14 cellular contexts compared by ENCODE assay signal in the genomic region with DNA sequence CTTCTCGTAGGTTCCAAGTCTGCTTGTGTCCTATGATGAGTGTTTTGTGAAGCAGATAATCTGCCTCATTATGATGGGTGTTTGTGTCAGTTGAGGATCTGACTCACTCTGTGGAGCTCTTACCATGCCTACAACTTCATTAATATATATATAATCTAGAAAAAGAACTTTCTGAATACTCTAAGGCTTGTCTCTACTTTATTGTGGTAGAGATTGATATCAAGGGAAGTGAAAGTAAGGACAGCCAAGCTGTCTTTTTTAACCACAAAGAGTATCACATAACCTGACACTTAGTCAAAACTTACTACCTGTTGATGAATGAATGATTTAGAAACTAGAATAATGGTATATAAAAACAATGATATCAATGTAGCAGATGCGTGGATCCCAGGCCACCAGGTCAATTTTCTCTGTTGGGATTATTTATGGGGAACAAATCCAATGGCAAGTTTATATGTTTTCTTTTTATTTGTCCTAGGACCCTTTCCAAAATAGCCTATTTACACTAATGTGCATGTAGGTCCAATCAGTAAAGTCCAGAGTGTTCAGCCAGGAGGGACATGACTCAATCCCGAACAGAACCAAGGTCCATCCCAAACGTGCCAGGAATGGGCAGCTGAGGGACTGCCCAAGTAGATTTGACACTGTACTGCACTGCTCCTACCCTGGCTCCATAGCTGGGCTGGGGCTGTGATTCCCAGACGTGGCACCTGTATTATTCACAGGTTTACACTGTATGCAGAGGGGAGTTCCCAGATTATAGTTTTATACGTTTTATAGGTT.
DNase-seq lines count a peak whose midpoint lies in the region; ATAC-seq and TF ChIP-seq lines count a peak whose summit lies in the region.
"Had no signal": no experiment of that assay in that cellular context is flagged by ENCODE, and none has a peak within 500 bp of the region (broad histone marks: within the 10 kb centered on the region; RNA-seq: fewer than 3 reads in every experiment).

No MANE protein-coding gene starts in this region.

- H3K27me3 Mint-ChIP-seq in activated naive CD8-positive, alpha-beta T cell treated with anti-CD3 and anti-CD28 coated beads, Interleukin-2, amount 10 ng/mL, durations not matched to agents 7 days and 5 days, result peaks cover 3% of the 10 kb centered on the region
- H3K27me3 Mint-ChIP-seq in activated naive CD8-positive, alpha-beta T cell treated with anti-CD3 and anti-CD28 coated beads for 36 hours, result peaks cover 6% of the 10 kb centered on the region
- no peaks in the 10 kb centered on the region for H3K27me3 Mint-ChIP-seq in T-cell

- H3K36me3 Mint-ChIP-seq in activated naive CD8-positive, alpha-beta T cell treated with anti-CD3 and anti-CD28 coated beads, Interleukin-2, amount 10 ng/mL, durations not matched to agents 7 days and 5 days, result no peaks in the 10 kb centered on the region
- no peaks in the 10 kb centered on the region for H3K36me3 Mint-ChIP-seq in activated naive CD8-positive, alpha-beta T cell treated with anti-CD3 and anti-CD28 coated beads for 36 hours
- no peaks in the 10 kb centered on the region for H3K36me3 Mint-ChIP-seq in T-cell

- no peaks in the 10 kb centered on the region for H3K79me2 ChIP-seq in osteoblast (ENCODE audit: insufficient read depth, low read length)

- TF ChIP-seq EP300 in esophagus muscularis mucosa (IDR thresholded peaks at IDR 0.05), result no peak

- no peaks in the 10 kb centered on the region for H3K4me1 Mint-ChIP-seq in activated naive CD8-positive, alpha-beta T cell treated with anti-CD3 and anti-CD28 coated beads, Interleukin-2, amount 10 ng/mL, durations not matched to agents 7 days and 5 days
- peaks cover 2% of the 10 kb centered on the region for H3K4me1 Mint-ChIP-seq in activated naive CD8-positive, alpha-beta T cell treated with anti-CD3 and anti-CD28 coated beads for 36 hours
- no peaks in the 10 kb centered on the region for H3K4me1 Mint-ChIP-seq in T-cell

- H3K27ac Mint-ChIP-seq in activated naive CD8-positive, alpha-beta T cell treated with anti-CD3 and anti-CD28 coated beads, Interleukin-2, amount 10 ng/mL, durations not matched to agents 7 days and 5 days, result no peak overlapping the region
- no peak overlapping the region for H3K27ac Mint-ChIP-seq in activated naive CD8-positive, alpha-beta T cell treated with anti-CD3 and anti-CD28 coated beads for 36 hours
- H3K27ac Mint-ChIP-seq in T-cell, result no peak overlapping the region

- peak; percentile 18 for ATAC-seq in activated naive CD8-positive, alpha-beta T cell treated with anti-CD3 and anti-CD28 coated beads, Interleukin-2, amount 10 ng/mL, durations not matched to agents 7 days and 5 days (ENCODE audit: low read depth)
- ATAC-seq in HG02678 (IDR thresholded peaks at IDR 0.05; ENCODE audit: unreplicated experiment) (peak; percentile 71), HG03460 (IDR thresholded peaks at IDR 0.05; ENCODE audit: unreplicated experiment) (peak; percentile 76), T-cell (replicated peaks in 1 of 4) (no peak)

- H2AFZ ChIP-seq in osteoblast (ENCODE audit: low read length), result no peak overlapping the region

- H3K27me3 ChIP-seq in osteoblast (ENCODE audit: insufficient read depth, low read length) (no peaks in the 10 kb centered on the region), esophagus muscularis mucosa (no peaks in the 10 kb centered on the region)
- H3K27me3 ChIP-seq: SJCRH30, transverse colon had no signal

- no peak overlapping the region for H3K4me3 Mint-ChIP-seq in activated naive CD8-positive, alpha-beta T cell treated with anti-CD3 and anti-CD28 coated beads, Interleukin-2, amount 10 ng/mL, durations not matched to agents 7 days and 5 days
- H3K4me3 Mint-ChIP-seq in activated naive CD8-positive, alpha-beta T cell treated with anti-CD3 and anti-CD28 coated beads for 36 hours, result no peak overlapping the region
- no peak overlapping the region for H3K4me3 Mint-ChIP-seq in T-cell

- TF ChIP-seq CTCF in osteoblast (IDR thresholded peaks at IDR 0.05; ENCODE audit: extremely low read depth, low read depth, low read length), result no peak
- TF ChIP-seq CTCF in esophagus muscularis mucosa (IDR thresholded peaks at IDR 0.05), result no peak

- H3K4me2 ChIP-seq in osteoblast (ENCODE audit: insufficient read depth, low read length), result no peak overlapping the region

- H3K4me3 ChIP-seq in osteoblast (ENCODE audit: insufficient read depth, low read length) (no peak overlapping the region), esophagus muscularis mucosa (no peak overlapping the region)
- H3K4me3 ChIP-seq: coronary artery, SJCRH30, transverse colon had no signal

- POLR2A ChIA-PET in activated naive CD8-positive, alpha-beta T cell treated with anti-CD3 and anti-CD28 coated beads, Interleukin-2, amount 10 ng/mL, durations not matched to agents 7 days and 5 days (lab: Charles Lee), result no interaction called here
- POLR2A ChIA-PET in T-cell (lab: Charles Lee), result no interaction called here

- no peaks in the 10 kb centered on the region for H4K20me1 ChIP-seq in osteoblast (ENCODE audit: insufficient read depth, low read length)

- TF ChIP-seq POLR2A in esophagus muscularis mucosa (IDR thresholded peaks at IDR 0.05; ENCODE audit: low read depth), result no peak

- H3K36me3 ChIP-seq in osteoblast (ENCODE audit: insufficient read depth, low read length), result no peaks in the 10 kb centered on the region
- no peaks in the 10 kb centered on the region for H3K36me3 ChIP-seq in esophagus muscularis mucosa
- H3K36me3 ChIP-seq: SJCRH30, transverse colon had no signal

- 84% methylated on average over 6 of the region's 6 CpGs for WGBS in esophagus muscularis mucosa

- no peak overlapping the region for H3K27ac ChIP-seq in osteoblast (ENCODE audit: low read depth, low read length)
- H3K27ac ChIP-seq in esophagus muscularis mucosa (replicated peaks in 1 of 4), result no peak overlapping the region
- H3K27ac ChIP-seq: coronary artery, SJCRH30, transverse colon had no signal

- H3K9me3 ChIP-seq in osteoblast (ENCODE audit: low read depth, low read length), result no peaks in the 10 kb centered on the region
- H3K9me3 ChIP-seq in esophagus muscularis mucosa, result no peaks in the 10 kb centered on the region
- H3K9me3 ChIP-seq: SJCRH30, transverse colon had no signal

- CTCF ChIA-PET in T-cell (lab: Charles Lee), result no interaction called here

- H3K4me1 ChIP-seq in osteoblast (ENCODE audit: insufficient read depth, low read length) (no peaks in the 10 kb centered on the region), esophagus muscularis mucosa (no peaks in the 10 kb centered on the region)
- H3K4me1 ChIP-seq: SJCRH30, transverse colon had no signal

- DNase-seq in activated naive CD8-positive, alpha-beta T cell treated with anti-CD3 and anti-CD28 coated beads, Interleukin-2, amount 10 ng/mL, durations not matched to agents 7 days and 5 days, result no peak
- DNase-seq in activated naive CD8-positive, alpha-beta T cell treated with anti-CD3 and anti-CD28 coated beads for 36 hours, result no peak
- DNase-seq in T-cell (no peak), osteoblast (ENCODE audit: insufficient read length, low spot score, missing footprints) (no peak), esophagus muscularis mucosa (ENCODE audit: extremely low spot score) (no peak), activated gamma-delta T cell (lab: John Stamatoyannopoulos, UW) (no peak)
- DNase-seq: amniotic stem cell, KBM-7, NCI-H187, SJCRH30, transverse colon had no signal

- intact Hi-C loops in esophagus muscularis mucosa (cut with DNase I), result no loop called here

- no peaks in the 10 kb centered on the region for H3K9me3 Mint-ChIP-seq in activated naive CD8-positive, alpha-beta T cell treated with anti-CD3 and anti-CD28 coated beads, Interleukin-2, amount 10 ng/mL, durations not matched to agents 7 days and 5 days
- no peaks in the 10 kb centered on the region for H3K9me3 Mint-ChIP-seq in activated naive CD8-positive, alpha-beta T cell treated with anti-CD3 and anti-CD28 coated beads for 36 hours
- H3K9me3 Mint-ChIP-seq in T-cell, result peaks cover 0 to 6% (median 5%) of the 10 kb centered on the region in 3 donors

Comparison
In these comparisons a context has a peak if more than half of its experiments do, and no peak if none do; other contexts are left out.
1. ATAC-seq: peak in activated naive CD8-positive, alpha-beta T cell treated with anti-CD3 and anti-CD28 coated beads, Interleukin-2, amount 10 ng/mL, durations not matched to agents 7 days and 5 days (single experiment), HG02678 (single experiment) and HG03460 (single experiment); none in T-cell (0 of 4).